Comparison of ENCODE assay signal across 31 cellular contexts in genomic region chr19:1531587-1531986, GRCh38. TPM values are rescaled to one million over a fixed set of nuclear protein-coding genes. Genes with fewer than 3 reads are reported as not detected.
"Had no signal": no experiment of that assay in that cellular context is flagged by ENCODE, and none has a peak within 500 bp of the region (broad histone marks: within the 10 kb centered on the region; RNA-seq: fewer than 3 reads in every experiment).

No MANE protein-coding gene starts in this region.

- ATAC-seq: naive thymus-derived CD4-positive, alpha-beta T cell; natural killer cell; pancreas; sciatic nerve; stimulated activated memory B cell treated with anti-CD40 and anti-IgM and Interleukin-4, amounts not matched to agents 10 μg/mL and 1 μg/mL and 100 μg/mL, for 72 hours; stimulated activated naive CD8-positive, alpha-beta T cell treated with anti-CD3 and anti-CD28 coated beads, Interleukin-15, amount 100 ng/mL, for 72 hours; stimulated activated naive CD8-positive, alpha-beta T cell treated with anti-CD3 and anti-CD28 coated beads, Interleukin-15, Interleukin-2, amounts not matched to agents 100 U/mL and 50 U/mL, for 24 hours; upper lobe of right lung had no signal

- H3K4me2 ChIP-seq: neural progenitor cell, smooth muscle cell had no signal

- DNase-seq: naive thymus-derived CD4-positive, alpha-beta T cell; natural killer cell; occipital lobe; pancreas; retina; spleen; stimulated activated CD4-positive, alpha-beta T cell treated with anti-CD3 and anti-CD28 coated beads, Interleukin-12 subunit alpha, Interleukin-12 subunit beta, amount 100 ng/mL, for 4 hours; stimulated activated CD4-positive, alpha-beta T cell treated with anti-CD3 and anti-CD28 coated beads, Interleukin-1b, Interleukin-23, amount 100 ng/mL, for 48 hours; stimulated activated CD4-positive, alpha-beta T cell treated with anti-CD3 and anti-CD28 coated beads, Interleukin-4, amount 100 ng/mL, for 1 hour; stimulated activated CD4-positive, alpha-beta T cell treated with anti-CD3 and anti-CD28 coated beads, Interleukin-4, amount 100 ng/mL, for 4 hours; stimulated activated CD8-positive, alpha-beta memory T cell treated with anti-CD3 and anti-CD28 coated beads, Interleukin-4, amount 100 ng/mL, for 48 hours; stimulated activated naive CD4-positive, alpha-beta T cell; stimulated activated naive CD8-positive, alpha-beta T cell treated with anti-CD3 and anti-CD28 coated beads, Interleukin-15, amount 100 ng/mL, for 72 hours; stimulated activated naive CD8-positive, alpha-beta T cell treated with anti-CD3 and anti-CD28 coated beads, Interleukin-15, Interleukin-2, amounts not matched to agents 100 U/mL and 50 U/mL, for 24 hours; substantia nigra; testis; tibial artery; transverse colon; upper lobe of right lung; uterus had no signal

- H3K4me3 ChIP-seq: neural progenitor cell, pancreas, prostate gland, right atrium auricular region, skin epidermis, smooth muscle cell, spleen, suprapubic skin, testis, tibial artery, transverse colon, upper lobe of right lung, uterus had no signal

- H3K4me1 ChIP-seq: neural progenitor cell, pancreas, prostate gland, right atrium auricular region, spleen, suprapubic skin, testis, tibial artery, transverse colon, upper lobe of right lung, uterus had no signal

- H3K36me3 ChIP-seq: neural progenitor cell, pancreas, prostate gland, right atrium auricular region, spleen, suprapubic skin, tibial artery, transverse colon, upper lobe of right lung, uterus had no signal

- FAIRE-seq: pancreas had no signal

- H3K9me3 ChIP-seq: pancreas, prostate gland, right atrium auricular region, suprapubic skin, testis, tibial artery, transverse colon, upper lobe of right lung, uterus had no signal

- H3K27me3 ChIP-seq: pancreas, right atrium auricular region, testis, uterus had no signal

- H3K27ac ChIP-seq: neural progenitor cell, pancreas, prostate gland, right atrium auricular region, skin epidermis, spleen, suprapubic skin, testis, tibial artery, transverse colon, upper lobe of right lung, uterus had no signal

- H3K9ac ChIP-seq: neural progenitor cell had no signal

- H2AFZ ChIP-seq: neural progenitor cell had no signal

RNA-seq across cellular contexts. Expression of gene PLK5, which starts 7.7 kb away (rescaled TPM):
- total RNA-seq: naive thymus-derived CD4-positive, alpha-beta T cell; natural killer cell; occipital lobe; pancreas; posterior vena cava; pulmonary artery endothelial cell; right atrium auricular region; smooth muscle cell; spleen; transverse colon; upper lobe of right lung had no signal
- polyA plus RNA-seq: naive thymus-derived CD4-positive, alpha-beta T cell; smooth muscle cell had no signal

RNA-seq across cellular contexts. Expression of gene ADAMTSL5, which starts 18.8 kb away (rescaled TPM):
- total RNA-seq: occipital lobe had no signal
- polyA plus RNA-seq: neural cell had no signal

RNA-seq across cellular contexts. Expression of gene MEX3D, which starts 36.5 kb away (rescaled TPM):
- polyA plus RNA-seq: naive thymus-derived CD4-positive, alpha-beta T cell had no signal
